11 cellular contexts compared by ENCODE assay signal in the genomic region with DNA sequence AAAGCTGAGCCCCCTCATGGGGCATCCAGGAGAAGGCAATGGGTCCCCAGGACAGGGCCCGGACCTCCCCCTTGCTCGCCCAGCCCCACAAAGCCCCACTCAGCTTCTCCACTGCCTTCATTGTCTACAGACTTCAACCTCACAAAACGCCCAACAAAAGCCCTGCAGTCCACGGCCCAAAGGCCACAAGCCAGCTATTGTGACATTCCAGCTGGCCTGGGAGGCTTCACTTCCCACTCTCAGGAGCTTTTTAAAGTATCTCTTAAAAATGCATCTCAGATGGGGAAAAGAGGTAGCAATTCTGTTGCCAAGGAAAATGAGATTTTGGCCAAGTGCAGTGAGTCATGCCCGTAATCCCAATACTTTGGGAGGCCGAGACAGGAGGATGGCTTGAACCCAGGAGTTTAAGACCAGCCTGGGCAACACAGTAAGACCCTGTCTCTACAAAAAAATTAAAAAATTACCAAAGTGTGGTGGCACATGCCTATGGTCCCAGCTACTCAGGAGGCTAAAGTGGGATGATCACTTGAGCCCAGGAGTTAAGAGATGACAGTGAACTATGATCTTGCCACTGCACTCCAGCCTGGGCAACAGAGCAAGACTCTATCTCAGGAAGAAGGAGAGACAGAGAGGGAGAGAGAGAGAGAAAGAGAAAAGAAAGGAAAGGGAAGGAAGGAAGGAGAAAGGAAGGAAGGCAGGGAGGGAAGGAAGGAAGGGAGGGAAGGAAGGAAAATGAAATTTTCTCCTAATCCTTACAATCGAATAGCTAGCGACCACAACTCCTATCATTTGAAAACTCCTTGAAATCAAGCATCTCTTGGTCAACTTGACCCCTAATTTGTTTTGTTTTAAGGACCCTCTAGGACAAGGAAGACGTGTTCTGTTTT. TPM values are rescaled to one million over a fixed set of nuclear protein-coding genes. Genes with fewer than 3 reads are reported as not detected.
A peak's percentile ranks its signal among the peaks of the same experiment; 100 is the strongest.
DNase-seq lines count a peak whose midpoint lies in the region; ATAC-seq and TF ChIP-seq lines count a peak whose summit lies in the region.
"Had no signal": no experiment of that assay in that cellular context is flagged by ENCODE, and none has a peak within 500 bp of the region (broad histone marks: within the 10 kb centered on the region; RNA-seq: fewer than 3 reads in every experiment).

No MANE protein-coding gene starts in this region.

- H3K36me3 ChIP-seq in heart left ventricle (no peaks in the 10 kb centered on the region), mucosa of descending colon (ENCODE audit: low read depth) (no peaks in the 10 kb centered on the region)
- H3K36me3 ChIP-seq: BE2C had no signal

- peak overlapping the region; percentile 57 for H3K27ac ChIP-seq in angular gyrus (ENCODE audit: low read depth, low read length)
- H3K27ac ChIP-seq in heart left ventricle: peak overlapping the region in 6 of 12 donors; percentile 6 to 76 (median 54)
- H3K27ac ChIP-seq: parathyroid adenoma had no signal

- ATAC-seq in heart left ventricle (peak in 2 of 4 donors; percentile 30 to 32), HG03342 (IDR thresholded peaks at IDR 0.05; ENCODE audit: unreplicated experiment) (no peak), mucosa of descending colon (no peak)

- H3K4me3 ChIP-seq in heart left ventricle: peak overlapping the region in 4 of 12 donors; percentile 10 to 42 (median 27)
- no peak overlapping the region for H3K4me3 ChIP-seq in mucosa of descending colon

- DNase-seq in Ammon's horn (ENCODE audit: low spot score): peak; percentile 90
- DNase-seq in heart left ventricle: peak in 3 of 5 donors; percentile 45 to 67 (median 57)
- DNase-seq in pons (ENCODE audit: low spot score): peak; percentile 97
- no peak for DNase-seq in mucosa of descending colon
- no peak for DNase-seq in GM20000 (ENCODE audit: low spot score)
- no peak for DNase-seq in NCI-H1694 (lab: John Stamatoyannopoulos, UW)
- DNase-seq: activated naive CD8-positive, alpha-beta T cell treated with anti-CD3 and anti-CD28 coated beads for 36 hours; BE2C had no signal

- H3K4me1 ChIP-seq in heart left ventricle (peaks cover 0 to 26% (median 14%) of the 10 kb centered on the region in 12 donors), mucosa of descending colon (ENCODE audit: low read depth) (peaks cover 11% of the 10 kb centered on the region)
- H3K4me1 ChIP-seq: parathyroid adenoma had no signal

- no peak for TF ChIP-seq POLR2A in heart left ventricle (IDR thresholded peaks at IDR 0.05)

- WGBS in heart left ventricle, 4 donors: 64 to 72% (median 69%) methylated on average over 9 of the region's 9 CpGs

- H3K27me3 ChIP-seq in heart left ventricle: peaks cover 0 to 23% (median 0%) of the 10 kb centered on the region in 9 donors
- H3K27me3 ChIP-seq: BE2C had no signal

- no peak for TF ChIP-seq CTCF in heart left ventricle (IDR thresholded peaks at IDR 0.05)
- TF ChIP-seq CTCF in mucosa of descending colon (IDR thresholded peaks at IDR 0.05): no peak
- no peak for TF ChIP-seq CTCF in GM20000 (IDR thresholded peaks at IDR 0.05; ENCODE audit: extremely low read depth, missing control alignments)

- intact Hi-C loops in heart left ventricle (cut with DNase I) (no loop called here), mucosa of descending colon (cut with DNase I, micrococcal nuclease) (no loop called here)

- H3K9me3 ChIP-seq in heart left ventricle (no peaks in the 10 kb centered on the region), mucosa of descending colon (no peaks in the 10 kb centered on the region)
- H3K9me3 ChIP-seq: BE2C had no signal

RNA-seq across cellular contexts. Expression of gene TARDBP, which starts 31.4 kb away (rescaled TPM):
- total RNA-seq in heart left ventricle (100 to 1,000 TPM in 6 of 9 donors, 10 to 100 TPM in 3; 66.9 to 115 (median 103) TPM), mucosa of descending colon (100 to 1,000 TPM; 123 to 155 (median 147) TPM)
- polyA plus RNA-seq in heart left ventricle: 100 to 1,000 TPM in 1 of 2 donors, 10 to 100 TPM in 1; 66.3 to 138 TPM

Comparison
In these comparisons a context has a peak if more than half of its experiments do, and no peak if none do; other contexts are left out.
1. DNase-seq: peak in Ammon's horn (single experiment), heart left ventricle (3 of 5) and pons (single experiment); none in mucosa of descending colon (0 of 3), GM20000 (single experiment) and NCI-H1694 (single experiment).